In the genomic region with DNA sequence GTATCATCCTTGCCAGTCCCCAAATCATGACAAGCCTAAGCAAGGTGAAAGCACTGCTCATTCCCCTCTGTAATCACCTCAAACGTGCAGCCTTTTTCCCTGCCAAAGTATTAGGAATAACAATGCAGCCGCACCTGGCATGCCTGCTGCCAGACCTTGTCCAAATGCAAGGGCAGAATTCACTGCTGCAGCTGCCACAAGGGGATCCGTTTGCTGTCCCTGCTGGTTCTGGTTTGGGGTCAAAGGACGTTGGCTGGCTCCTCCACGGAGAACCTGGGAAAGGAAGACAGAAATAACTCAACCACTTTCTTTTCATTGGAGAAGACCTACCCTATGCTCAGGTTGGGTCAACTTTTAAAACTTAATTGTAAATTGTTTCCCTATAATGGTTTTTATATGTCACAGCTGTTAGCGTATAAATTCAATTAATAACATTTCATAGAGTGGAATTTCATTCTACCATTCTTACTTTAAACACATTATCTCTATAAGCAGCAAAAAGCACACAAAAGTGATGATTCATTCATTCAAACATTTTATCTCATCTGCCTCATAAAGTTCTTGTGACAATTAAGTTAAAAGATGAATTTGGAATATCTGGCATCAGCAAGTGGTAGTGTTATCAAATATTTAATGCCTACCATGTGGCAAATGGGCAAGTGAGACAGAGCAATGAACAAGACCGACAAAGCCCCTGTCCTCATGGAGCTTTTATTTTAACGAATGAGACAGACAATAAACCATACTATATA, we compare ENCODE assay signal across 14 cellular contexts.
DNase-seq lines count a peak whose midpoint lies in the region; FAIRE-seq and TF ChIP-seq lines count a peak whose summit lies in the region.
"Had no signal": no experiment of that assay in that cellular context is flagged by ENCODE, and none has a peak within 500 bp of the region (broad histone marks: within the 10 kb centered on the region; RNA-seq: fewer than 3 reads in every experiment).

No MANE protein-coding gene starts in this region.

- H3K4me3 ChIP-seq in epithelial cell of esophagus (ENCODE audit: low read length) = no peak overlapping the region
- H3K4me3 ChIP-seq: BLaER1, body of pancreas had no signal

- TF ChIP-seq POLR2A in H54 (IDR thresholded peaks at IDR 0.05; ENCODE audit: low read depth, low read length) = no peak

- TF ChIP-seq CTCF in epithelial cell of esophagus (IDR thresholded peaks at IDR 0.05; ENCODE audit: insufficient read depth, low read depth, low read length, missing control alignments) = no peak
- no peak for TF ChIP-seq CTCF in GM13977 (IDR thresholded peaks at IDR 0.05; ENCODE audit: extremely low read depth, insufficient read depth, missing control alignments)

- FAIRE-seq in H54 (lab: Jason Lieb, UNC) = peak; percentile 33

- DNase-seq in COLO668 (lab: John Stamatoyannopoulos, UW; ENCODE audit: unreplicated experiment) (peak; percentile 64), H54 (ENCODE audit: insufficient read length, low spot score) (no peak), NCI-H69 (lab: John Stamatoyannopoulos, UW) (peak; percentile 84), epithelial cell of esophagus (ENCODE audit: low read depth) (peak; percentile 22), NCI-H526 treated with DMSO at 0.1 percent for 48 hours (lab: John Stamatoyannopoulos, UW) (no peak), GM13977 (ENCODE audit: low spot score) (no peak)
- DNase-seq in activated CD4-positive, alpha-beta T cell treated with anti-CD3 and anti-CD28 coated beads, Interleukin-2, amount 50 U/mL, for 48 hours = no peak
- no peak for DNase-seq in stimulated activated CD4-positive, alpha-beta T cell treated with anti-CD3 and anti-CD28 coated beads, Interleukin-4, amount 100 ng/mL, for 1 hour
- DNase-seq: body of pancreas, dermis blood vessel endothelial cell, islet precursor cell, mesenchymal stem cell, retina had no signal

- in situ Hi-C loops in GM13977 (cut with MboI; ENCODE audit: low pct_unique_long_range_greater_than_20kb, low sequenced_read_pairs, unreplicated experiment) = no loop called here

Comparison
In these comparisons a context has a peak if more than half of its experiments do, and no peak if none do; other contexts are left out.
1. DNase-seq: peak in COLO668 (single experiment), NCI-H69 (single experiment) and epithelial cell of esophagus (single experiment); none in H54 (single experiment), NCI-H526 treated with DMSO at 0.1 percent for 48 hours (single experiment), GM13977 (single experiment), activated CD4-positive, alpha-beta T cell treated with anti-CD3 and anti-CD28 coated beads, Interleukin-2, amount 50 U/mL, for 48 hours (0 of 2) and stimulated activated CD4-positive, alpha-beta T cell treated with anti-CD3 and anti-CD28 coated beads, Interleukin-4, amount 100 ng/mL, for 1 hour (single experiment).